ENCODE assay signal across 23 cellular contexts in the genomic region with DNA sequence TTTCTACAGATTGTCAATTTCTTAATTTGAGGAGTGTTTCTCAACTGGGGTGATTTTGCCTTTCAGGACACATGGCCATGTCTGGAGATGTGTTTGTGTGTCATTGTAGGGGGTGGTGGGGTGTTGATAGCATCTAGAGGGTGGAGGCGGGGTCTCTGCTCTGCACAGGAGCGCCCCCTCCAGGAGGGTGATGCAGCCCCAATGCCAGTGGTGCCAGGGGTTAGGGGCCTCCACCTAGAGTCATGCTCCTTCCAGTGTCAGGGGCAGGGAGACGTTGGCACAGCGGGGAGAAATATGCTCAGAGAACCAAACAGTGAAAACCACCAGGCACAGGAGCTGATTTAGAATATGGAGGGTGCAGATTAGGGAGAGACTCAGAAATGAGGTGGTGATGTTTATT. TPM values are rescaled to one million over a fixed set of nuclear protein-coding genes. Genes with fewer than 3 reads are reported as not detected.
"Had no signal": no experiment of that assay in that cellular context is flagged by ENCODE, and none has a peak within 500 bp of the region (broad histone marks: within the 10 kb centered on the region; RNA-seq: fewer than 3 reads in every experiment).

No MANE protein-coding gene starts in this region.

RNA-seq across cellular contexts. Expression of gene EDDM13, which starts 26.8 kb away (rescaled TPM):
- total RNA-seq: activated CD4-positive, alpha-beta memory T cell treated with anti-CD3 and anti-CD28 coated beads for 36 hours; aorta; body of pancreas; chondrocyte; endothelial cell of umbilical vein; fibroblast of lung; fibroblast of villous mesenchyme; gastroesophageal sphincter had no signal
- polyA plus RNA-seq: aorta, fibroblast of lung had no signal

RNA-seq across cellular contexts. Expression of gene ZSCAN5C, which starts 43.7 kb away (rescaled TPM):
- total RNA-seq: activated CD4-positive, alpha-beta memory T cell treated with anti-CD3 and anti-CD28 coated beads for 36 hours; activated CD4-positive, alpha-beta T cell treated with anti-CD3 and anti-CD28 coated beads for 36 hours; activated CD4-positive, alpha-beta T cell treated with anti-CD3 and anti-CD28 coated beads, Interleukin-2, amount 10 ng/mL, durations not matched to agents 24 days and 14 days; activated CD8-positive, alpha-beta memory T cell treated with anti-CD3 and anti-CD28 coated beads for 36 hours; activated CD8-positive, alpha-beta memory T cell treated with anti-CD3 and anti-CD28 coated beads, Interleukin-2, amount 10 ng/mL, durations not matched to agents 7 days and 5 days; activated CD8-positive, alpha-beta T cell treated with anti-CD3 and anti-CD28 coated beads, Interleukin-2, amount 10 ng/mL, durations not matched to agents 7 days and 5 days; activated naive CD4-positive, alpha-beta T cell treated with anti-CD3 and anti-CD28 coated beads for 36 hours; activated naive CD8-positive, alpha-beta T cell treated with anti-CD3 and anti-CD28 coated beads for 36 hours; activated T-helper 1 cell treated with anti-CD3 and anti-CD28 coated beads, Interleukin-12 subunit alpha, Interleukin-12 subunit beta, Interleukin-2, Interleukin-4 antibody, amounts not matched to agents 30 ng/mL and 10 ng/mL and 1 ng/mL, durations not matched to agents 14 hours and 24 hours and 36 hours; activated T-helper 2 cell treated with anti-CD3 and anti-CD28 coated beads, Interferon-gamma antibody, Interleukin-2, Interleukin-4, amounts not matched to agents 10 μg/mL and 5 μg/mL and 100 μg/mL, durations not matched to agents 14 hours and 24 hours and 36 hours; adrenal gland; aorta; body of pancreas; chondrocyte; dermis blood vessel endothelial cell; endothelial cell of umbilical vein; esophagus squamous epithelium; fibroblast of lung; fibroblast of villous mesenchyme; gastroesophageal sphincter; glomerular endothelial cell; heart right ventricle had no signal
- polyA plus RNA-seq: adrenal gland, aorta, endothelial cell of umbilical vein, esophagus, fibroblast of lung, heart right ventricle had no signal

RNA-seq across cellular contexts. Expression of gene ZSCAN5B, which starts 48.2 kb away (rescaled TPM):
- total RNA-seq: activated CD4-positive, alpha-beta memory T cell treated with anti-CD3 and anti-CD28 coated beads for 36 hours; activated CD4-positive, alpha-beta T cell treated with anti-CD3 and anti-CD28 coated beads for 36 hours; activated CD4-positive, alpha-beta T cell treated with anti-CD3 and anti-CD28 coated beads, Interleukin-2, amount 10 ng/mL, durations not matched to agents 24 days and 14 days; activated CD8-positive, alpha-beta memory T cell treated with anti-CD3 and anti-CD28 coated beads for 36 hours; activated CD8-positive, alpha-beta memory T cell treated with anti-CD3 and anti-CD28 coated beads, Interleukin-2, amount 10 ng/mL, durations not matched to agents 7 days and 5 days; activated CD8-positive, alpha-beta T cell treated with anti-CD3 and anti-CD28 coated beads, Interleukin-2, amount 10 ng/mL, durations not matched to agents 7 days and 5 days; activated naive CD4-positive, alpha-beta T cell treated with anti-CD3 and anti-CD28 coated beads for 36 hours; activated naive CD8-positive, alpha-beta T cell treated with anti-CD3 and anti-CD28 coated beads for 36 hours; activated T-helper 1 cell treated with anti-CD3 and anti-CD28 coated beads, Interleukin-12 subunit alpha, Interleukin-12 subunit beta, Interleukin-2, Interleukin-4 antibody, amounts not matched to agents 30 ng/mL and 10 ng/mL and 1 ng/mL, durations not matched to agents 14 hours and 24 hours and 36 hours; activated T-helper 2 cell treated with anti-CD3 and anti-CD28 coated beads, Interferon-gamma antibody, Interleukin-2, Interleukin-4, amounts not matched to agents 10 μg/mL and 5 μg/mL and 100 μg/mL, durations not matched to agents 14 hours and 24 hours and 36 hours; aorta; body of pancreas; chondrocyte; dermis blood vessel endothelial cell; endothelial cell of umbilical vein; esophagus squamous epithelium; fibroblast of lung; fibroblast of villous mesenchyme; gastroesophageal sphincter; glomerular endothelial cell; heart right ventricle had no signal
- polyA plus RNA-seq: aorta, fibroblast of lung had no signal
